In genomic region chr1:201155354-201155753, GRCh38 we compare ENCODE assay signal across 16 cellular contexts. TPM values are rescaled to one million over a fixed set of nuclear protein-coding genes. Genes with fewer than 3 reads are reported as not detected.
DNase-seq lines count a peak whose midpoint lies in the region; ATAC-seq and TF ChIP-seq lines count a peak whose summit lies in the region.
"Had no signal": no experiment of that assay in that cellular context is flagged by ENCODE, and none has a peak within 500 bp of the region (broad histone marks: within the 10 kb centered on the region; RNA-seq: fewer than 3 reads in every experiment).

No MANE protein-coding gene starts in this region.

- H3K9me3 Mint-ChIP-seq in activated T-cell treated with anti-CD3 and anti-CD28 coated beads, Interleukin-2, amount 50 U/mL, for 24 hours, result no peaks in the 10 kb centered on the region
- peaks cover 0 to 5% (median 0%) of the 10 kb centered on the region in 7 donors for H3K9me3 Mint-ChIP-seq in CD14-positive monocyte
- H3K9me3 Mint-ChIP-seq in T-cell, result no peaks in the 10 kb centered on the region

- POLR2A ChIA-PET in T-cell (lab: Charles Lee), result interaction anchor here in 1 of 2 donors (0.6 kb wide), 1 partner anchor 12 kb away, joined by 3 read pairs; no protein-coding TSS in a partner anchor

- intact Hi-C loops in CD14-positive monocyte (cut with micrococcal nuclease), result no loop called here

- TF ChIP-seq CTCF in CD14-positive monocyte (IDR thresholded peaks at IDR 0.05), result no peak

- no peak overlapping the region for H3K27ac Mint-ChIP-seq in activated T-cell treated with anti-CD3 and anti-CD28 coated beads, Interleukin-2, amount 50 U/mL, for 24 hours
- no peak overlapping the region for H3K27ac Mint-ChIP-seq in CD14-positive monocyte
- no peak overlapping the region for H3K27ac Mint-ChIP-seq in T-cell

- peak; percentile 17 for DNase-seq in activated T-cell treated with anti-CD3 and anti-CD28 coated beads, Interleukin-2, amount 50 U/mL, for 24 hours
- no peak for DNase-seq in activated T-cell treated with anti-CD3 and anti-CD28 coated beads, Interleukin-2, amount 50 U/mL, for 1 hour
- DNase-seq in CD14-positive monocyte (ENCODE audit: low spot score), result peak; percentile 14
- no peak for DNase-seq in T-cell
- DNase-seq in mesenteric fat pad (ENCODE audit: low spot score), result peak; percentile 20
- DNase-seq in Kasumi-1 (lab: John Stamatoyannopoulos, UW), result no peak
- no peak for DNase-seq in cerebellar nuclear complex (lab: John Stamatoyannopoulos, UW)
- DNase-seq: 8988T, AML-193, DMS53, GF-D8, GM23248, H7, IMR-90 had no signal

- H3K4me3 Mint-ChIP-seq in activated T-cell treated with anti-CD3 and anti-CD28 coated beads, Interleukin-2, amount 50 U/mL, for 24 hours, result no peak overlapping the region
- no peak overlapping the region for H3K4me3 Mint-ChIP-seq in CD14-positive monocyte
- peak overlapping the region in 2 of 3 donors; percentile 3 to 6 for H3K4me3 Mint-ChIP-seq in T-cell

- H3K4me1 Mint-ChIP-seq in activated T-cell treated with anti-CD3 and anti-CD28 coated beads, Interleukin-2, amount 50 U/mL, for 24 hours (ENCODE audit: low read depth), result peaks cover 21% of the 10 kb centered on the region
- peaks cover 16% of the 10 kb centered on the region for H3K4me1 Mint-ChIP-seq in CD14-positive monocyte
- H3K4me1 Mint-ChIP-seq in T-cell, result peaks cover 23 to 27% (median 25%) of the 10 kb centered on the region in 3 donors

- H3K27me3 Mint-ChIP-seq in activated T-cell treated with anti-CD3 and anti-CD28 coated beads, Interleukin-2, amount 50 U/mL, for 24 hours, result peaks cover 21% of the 10 kb centered on the region
- H3K27me3 Mint-ChIP-seq in CD14-positive monocyte (ENCODE audit: low read depth in 3 of 3) (peaks cover 0 to 7% (median 0%) of the 10 kb centered on the region in 3 donors), T-cell (peaks cover 11 to 23% of the 10 kb centered on the region in 2 donors)

- CTCF ChIA-PET in T-cell (lab: Charles Lee), result interaction anchor here (0.6 to 2.0 kb wide), 4 partner anchors 10 to 743 kb away, joined by 3 to 5 read pairs (median 4); no protein-coding TSS in a partner anchor

- H3K36me3 Mint-ChIP-seq in activated T-cell treated with anti-CD3 and anti-CD28 coated beads, Interleukin-2, amount 50 U/mL, for 24 hours (ENCODE audit: low read depth), result peaks cover 12% of the 10 kb centered on the region
- H3K36me3 Mint-ChIP-seq in CD14-positive monocyte, result peaks cover 11 to 14% of the 10 kb centered on the region in 2 donors
- H3K36me3 Mint-ChIP-seq in T-cell, result peaks cover 10% of the 10 kb centered on the region

- ATAC-seq in T-cell (replicated peaks in 1 of 4) (no peak), HG03025 (IDR thresholded peaks at IDR 0.05; ENCODE audit: low FRiP score, unreplicated experiment) (no peak)

RNA-seq across cellular contexts. Expression of gene TMEM9, which starts 1.1 kb away (rescaled TPM):
- 10 to 100 TPM; 22.4 to 43.6 TPM for polyA plus RNA-seq in CD14-positive monocyte
- total RNA-seq in T-cell (10 to 100 TPM; 15.5 to 22.2 (median 17.7) TPM), mesenteric fat pad (29.2 TPM)

RNA-seq across cellular contexts. Expression of gene ASCL5, which starts 28.4 kb away (rescaled TPM):
- polyA plus RNA-seq in CD14-positive monocyte, result not detected
- under 1 TPM in 3 of 5 donors, not detected in 2; 0.19 to 0.49 (median 0.26) TPM for total RNA-seq in T-cell
- total RNA-seq in mesenteric fat pad, result not detected
- total RNA-seq: GM23248, H7, HT-29, IMR-90 had no signal
- polyA plus RNA-seq: GM23248, IMR-90 had no signal

RNA-seq across cellular contexts. Expression of gene IGFN1, which starts 35.3 kb away (rescaled TPM):
- polyA plus RNA-seq in CD14-positive monocyte, result not detected
- total RNA-seq in T-cell (not detected), mesenteric fat pad (not detected)
- total RNA-seq: GM23248, IMR-90 had no signal
- polyA plus RNA-seq: GM23248 had no signal

RNA-seq across cellular contexts. Expression of gene CACNA1S, which starts 43.1 kb away (rescaled TPM):
- not detected for polyA plus RNA-seq in CD14-positive monocyte
- total RNA-seq in T-cell (not detected), mesenteric fat pad (not detected)
- total RNA-seq: GM23248, H7, HT-29, IMR-90 had no signal
- polyA plus RNA-seq: GM23248, IMR-90 had no signal

Comparison
In these comparisons a context has a peak if more than half of its experiments do, and no peak if none do; other contexts are left out.
1. DNase-seq: peak in activated T-cell treated with anti-CD3 and anti-CD28 coated beads, Interleukin-2, amount 50 U/mL, for 24 hours (single experiment), CD14-positive monocyte (single experiment) and mesenteric fat pad (single experiment); none in activated T-cell treated with anti-CD3 and anti-CD28 coated beads, Interleukin-2, amount 50 U/mL, for 1 hour (single experiment), T-cell (0 of 34), Kasumi-1 (0 of 2) and cerebellar nuclear complex (0 of 2).
2. H3K4me3 Mint-ChIP-seq: peak in T-cell (2 of 3); none in activated T-cell treated with anti-CD3 and anti-CD28 coated beads, Interleukin-2, amount 50 U/mL, for 24 hours (single experiment) and CD14-positive monocyte (0 of 2).